2 cellular contexts compared by ENCODE assay signal in genomic region chr7:158407581-158408331, GRCh38.
TF ChIP-seq lines count a peak whose summit lies in the region.

No MANE protein-coding gene starts in this region.

TF ChIP-seq in SK-N-SH, 30 proteins besides CTCF, POLR2A, EP300 and RAD21 (continued from another document):
- TF ChIP-seq REST (IDR thresholded peaks at IDR 0.05; ENCODE audit: low read depth, low read length) (no peak), NRF1 (IDR thresholded peaks at IDR 0.05; ENCODE audit: low read depth, low read length) (no peak), IRF3 (IDR thresholded peaks at IDR 0.05; ENCODE audit: low read depth, low read length) (no peak), MXI1 (IDR thresholded peaks at IDR 0.05; ENCODE audit: low read depth, low read length) (peak; percentile 28; the same call in 1 of the 2 replicates), SMC3 (IDR thresholded peaks at IDR 0.05; ENCODE audit: low read depth, low read length) (peak; percentile 56; the same call in 1 of the 2 replicates)

TF ChIP-seq in H1, 55 proteins besides CTCF, POLR2A, EP300 and RAD21 (continued from another document):
- TF ChIP-seq GTF2F1 (IDR thresholded peaks at IDR 0.05; ENCODE audit: borderline replicate concordance, low read depth, low read length) (no peak), TAF7 (optimal IDR thresholded peaks at IDR 0.05; ENCODE audit: borderline replicate concordance, low read depth, low read length) (no peak), BCL11A (IDR thresholded peaks at IDR 0.05; ENCODE audit: low read depth in 2 of 2, low read length in 2 of 2) (no peak), SIN3A (conservative IDR thresholded peaks at IDR 0.05 in 1 of 2, IDR thresholded peaks at IDR 0.05 in 1 of 2; ENCODE audit: low read depth in 1 of 2, low read length in 2 of 2) (no peak), CHD2 (IDR thresholded peaks at IDR 0.05; ENCODE audit: low read length) (no peak), FOSL1 (IDR thresholded peaks at IDR 0.05; ENCODE audit: insufficient read depth, low read depth, low read length) (no peak), CHD1 (IDR thresholded peaks at IDR 0.05; ENCODE audit: low read depth, low read length) (no peak), SP1 (IDR thresholded peaks at IDR 0.05; ENCODE audit: low read depth, low read length) (no peak), ASH2L (IDR thresholded peaks at IDR 0.05; ENCODE audit: low read length) (no peak), SUZ12 (IDR thresholded peaks at IDR 0.05; ENCODE audit: low read length) (no peak), JUN (IDR thresholded peaks at IDR 0.05; ENCODE audit: low read depth, low read length) (no peak)
